Comparison of ENCODE assay signal across 27 cellular contexts in genomic region chr1:228216371-228217320, GRCh38. TPM values are rescaled to one million over a fixed set of nuclear protein-coding genes. Genes with fewer than 3 reads are reported as not detected.
DNase-seq lines count a peak whose midpoint lies in the region; ATAC-seq and TF ChIP-seq lines count a peak whose summit lies in the region.
"Had no signal": no experiment of that assay in that cellular context is flagged by ENCODE, and none has a peak within 500 bp of the region (broad histone marks: within the 10 kb centered on the region; RNA-seq: fewer than 3 reads in every experiment).

No MANE protein-coding gene starts in this region.

- H3K9me3 Mint-ChIP-seq in activated CD8-positive, alpha-beta T cell treated with anti-CD3 and anti-CD28 coated beads, Interleukin-2, amount 10 ng/mL, durations not matched to agents 7 days and 5 days (ENCODE audit: insufficient read depth), result no peaks in the 10 kb centered on the region
- H3K9me3 Mint-ChIP-seq in activated CD8-positive, alpha-beta T cell treated with anti-CD3 and anti-CD28 coated beads for 36 hours, result no peaks in the 10 kb centered on the region
- H3K9me3 Mint-ChIP-seq: activated CD4-positive, alpha-beta memory T cell treated with anti-CD3 and anti-CD28 coated beads for 36 hours; activated naive CD8-positive, alpha-beta T cell treated with anti-CD3 and anti-CD28 coated beads, Interleukin-2, amount 50 U/mL, for 24 hours; CD8-positive, alpha-beta T cell; effector memory CD8-positive, alpha-beta T cell; immature natural killer cell; stimulated activated naive B cell treated with anti-CD40 and anti-IgM and Interleukin-4, amounts not matched to agents 10 μg/mL and 1 μg/mL and 100 μg/mL, for 72 hours; WTC11 had no signal

- POLR2A ChIA-PET in activated CD8-positive, alpha-beta T cell treated with anti-CD3 and anti-CD28 coated beads, Interleukin-2, amount 10 ng/mL, durations not matched to agents 7 days and 5 days (lab: Charles Lee), result no interaction called here
- POLR2A ChIA-PET in activated CD8-positive, alpha-beta T cell treated with anti-CD3 and anti-CD28 coated beads for 36 hours (lab: Charles Lee), result interaction anchor here (0.6 kb wide), 1 partner anchor 900 kb away, joined by 3 read pairs; no protein-coding TSS in a partner anchor

- H3K4me1 ChIP-seq in lower lobe of right lung (peaks cover 8% of the 10 kb centered on the region), skeletal muscle tissue (ENCODE audit: control insufficient read depth in 3 of 3, insufficient read depth in 3 of 3, low read length in 3 of 3) (peaks cover 71 to 91% (median 83%) of the 10 kb centered on the region in 3 donors)

- no peak overlapping the region for H3K27ac Mint-ChIP-seq in activated CD8-positive, alpha-beta T cell treated with anti-CD3 and anti-CD28 coated beads, Interleukin-2, amount 10 ng/mL, durations not matched to agents 7 days and 5 days
- H3K27ac Mint-ChIP-seq in activated CD8-positive, alpha-beta T cell treated with anti-CD3 and anti-CD28 coated beads for 36 hours, result no peak overlapping the region
- H3K27ac Mint-ChIP-seq: activated CD4-positive, alpha-beta memory T cell treated with anti-CD3 and anti-CD28 coated beads for 36 hours; activated naive CD8-positive, alpha-beta T cell treated with anti-CD3 and anti-CD28 coated beads, Interleukin-2, amount 50 U/mL, for 24 hours; WTC11 had no signal

- no peaks in the 10 kb centered on the region for H3K27me3 Mint-ChIP-seq in activated CD8-positive, alpha-beta T cell treated with anti-CD3 and anti-CD28 coated beads, Interleukin-2, amount 10 ng/mL, durations not matched to agents 7 days and 5 days (ENCODE audit: low read depth)
- no peaks in the 10 kb centered on the region for H3K27me3 Mint-ChIP-seq in activated CD8-positive, alpha-beta T cell treated with anti-CD3 and anti-CD28 coated beads for 36 hours
- H3K27me3 Mint-ChIP-seq: activated CD4-positive, alpha-beta memory T cell treated with anti-CD3 and anti-CD28 coated beads for 36 hours; activated naive CD8-positive, alpha-beta T cell treated with anti-CD3 and anti-CD28 coated beads, Interleukin-2, amount 50 U/mL, for 24 hours; effector memory CD8-positive, alpha-beta T cell; stimulated activated naive B cell treated with anti-CD40 and anti-IgM and Interleukin-4, amounts not matched to agents 10 μg/mL and 1 μg/mL and 100 μg/mL, for 72 hours had no signal

- peak; percentile 14 for DNase-seq in activated CD8-positive, alpha-beta T cell treated with anti-CD3 and anti-CD28 coated beads, Interleukin-2, amount 10 ng/mL, durations not matched to agents 7 days and 5 days
- no peak for DNase-seq in activated CD8-positive, alpha-beta T cell treated with anti-CD3 and anti-CD28 coated beads for 36 hours
- DNase-seq in Right ventricle myocardium superior (peak; percentile 66), lower lobe of right lung (peak; percentile 47), D341Med (ENCODE audit: low spot score) (no peak), GDM1 (lab: John Stamatoyannopoulos, UW) (no peak)
- DNase-seq: activated CD4-positive, alpha-beta memory T cell treated with anti-CD3 and anti-CD28 coated beads for 36 hours; activated gamma-delta T cell treated with Interleukin-2 at 50 U/mL for 16 hours; activated naive CD8-positive, alpha-beta T cell treated with anti-CD3 and anti-CD28 coated beads, Interleukin-2, amount 50 U/mL, for 24 hours; AML-193; CD8-positive, alpha-beta T cell; DMS79; effector memory CD8-positive, alpha-beta T cell; foreskin fibroblast; immature natural killer cell; Kasumi-1; NCI-H187; NCI-H526 treated with DMSO at 0.1 percent for 48 hours; stimulated activated CD4-positive, alpha-beta T cell treated with anti-CD3 and anti-CD28 coated beads, Interleukin-12 subunit alpha, Interleukin-12 subunit beta, amount 100 ng/mL, for 4 hours; stimulated activated CD4-positive, alpha-beta T cell treated with anti-CD3 and anti-CD28 coated beads, Interleukin-4, amount 100 ng/mL, for 24 hours; stimulated activated naive B cell treated with anti-CD40 and anti-IgM and Interleukin-4, amounts not matched to agents 10 μg/mL and 1 μg/mL and 100 μg/mL, for 72 hours; T-helper 9 cell had no signal

- CTCF ChIA-PET in activated CD8-positive, alpha-beta T cell treated with anti-CD3 and anti-CD28 coated beads, Interleukin-2, amount 10 ng/mL, durations not matched to agents 7 days and 5 days (lab: Charles Lee), result interaction anchor here (1.0 kb wide), 1 partner anchor 86 kb away, joined by 3 read pairs; no protein-coding TSS in a partner anchor
- CTCF ChIA-PET in activated CD8-positive, alpha-beta T cell treated with anti-CD3 and anti-CD28 coated beads for 36 hours (lab: Charles Lee), result no interaction called here

- TF ChIP-seq CTCF in activated CD8-positive, alpha-beta T cell treated with anti-CD3 and anti-CD28 coated beads for 36 hours (IDR thresholded peaks at IDR 0.05), result no peak
- TF ChIP-seq CTCF in lower lobe of right lung (IDR thresholded peaks at IDR 0.05), result no peak

- intact Hi-C loops in activated CD8-positive, alpha-beta T cell treated with anti-CD3 and anti-CD28 coated beads for 36 hours (cut with micrococcal nuclease), result no loop called here
- intact Hi-C loops in Right ventricle myocardium superior (cut with DNase I) (no loop called here), lower lobe of right lung (cut with DNase I) (no loop called here)

- H3K27me3 ChIP-seq in lower lobe of right lung (ENCODE audit: low read depth) (no peaks in the 10 kb centered on the region), skeletal muscle tissue (ENCODE audit: control insufficient read depth in 3 of 3, insufficient read depth in 3 of 3, low read length in 3 of 3) (peaks cover 0 to 3% (median 3%) of the 10 kb centered on the region in 3 donors)
- H3K27me3 ChIP-seq: hepatocyte had no signal

- H3K9me3 ChIP-seq in lower lobe of right lung (no peaks in the 10 kb centered on the region), skeletal muscle tissue (ENCODE audit: control insufficient read depth in 3 of 3, low read length in 3 of 3) (no peaks in the 10 kb centered on the region)
- H3K9me3 ChIP-seq: suprapubic skin had no signal

- H3K27ac ChIP-seq in lower lobe of right lung (no peak overlapping the region), skeletal muscle tissue (ENCODE audit: low read depth, low read length) (peak overlapping the region; percentile 76)
- H3K27ac ChIP-seq: hepatocyte, suprapubic skin had no signal

- no peak overlapping the region for H3K4me3 ChIP-seq in lower lobe of right lung
- peak overlapping the region; percentile 7 to 58 (median 52) for H3K4me3 ChIP-seq in skeletal muscle tissue (ENCODE audit: low read length in 3 of 3)
- H3K4me3 ChIP-seq: hepatocyte, suprapubic skin had no signal

- H3K4me3 Mint-ChIP-seq in activated CD8-positive, alpha-beta T cell treated with anti-CD3 and anti-CD28 coated beads, Interleukin-2, amount 10 ng/mL, durations not matched to agents 7 days and 5 days, result no peak overlapping the region
- no peak overlapping the region for H3K4me3 Mint-ChIP-seq in activated CD8-positive, alpha-beta T cell treated with anti-CD3 and anti-CD28 coated beads for 36 hours
- H3K4me3 Mint-ChIP-seq: activated CD4-positive, alpha-beta memory T cell treated with anti-CD3 and anti-CD28 coated beads for 36 hours; activated naive CD8-positive, alpha-beta T cell treated with anti-CD3 and anti-CD28 coated beads, Interleukin-2, amount 50 U/mL, for 24 hours; effector memory CD8-positive, alpha-beta T cell; stimulated activated naive B cell treated with anti-CD40 and anti-IgM and Interleukin-4, amounts not matched to agents 10 μg/mL and 1 μg/mL and 100 μg/mL, for 72 hours; WTC11 had no signal

- no peaks in the 10 kb centered on the region for H3K36me3 Mint-ChIP-seq in activated CD8-positive, alpha-beta T cell treated with anti-CD3 and anti-CD28 coated beads, Interleukin-2, amount 10 ng/mL, durations not matched to agents 7 days and 5 days (ENCODE audit: low read depth)
- peaks cover 2% of the 10 kb centered on the region for H3K36me3 Mint-ChIP-seq in activated CD8-positive, alpha-beta T cell treated with anti-CD3 and anti-CD28 coated beads for 36 hours (ENCODE audit: low read depth)
- H3K36me3 Mint-ChIP-seq: activated CD4-positive, alpha-beta memory T cell treated with anti-CD3 and anti-CD28 coated beads for 36 hours had no signal

- H3K36me3 ChIP-seq in lower lobe of right lung (peaks cover 11% of the 10 kb centered on the region), skeletal muscle tissue (ENCODE audit: control insufficient read depth in 3 of 3, insufficient read depth in 3 of 3, low read length in 3 of 3) (peaks cover 45 to 74% (median 64%) of the 10 kb centered on the region in 3 donors)

- ATAC-seq in activated CD8-positive, alpha-beta T cell treated with anti-CD3 and anti-CD28 coated beads, Interleukin-2, amount 10 ng/mL, durations not matched to agents 7 days and 5 days, result no peak
- no peak for ATAC-seq in activated CD8-positive, alpha-beta T cell treated with anti-CD3 and anti-CD28 coated beads for 36 hours
- ATAC-seq in Right ventricle myocardium superior (ENCODE audit: poor library complexity), result peak; percentile 45
- no peak for ATAC-seq in lower lobe of right lung
- ATAC-seq in HG03159 (IDR thresholded peaks at IDR 0.05; ENCODE audit: unreplicated experiment), result no peak
- ATAC-seq: activated naive CD8-positive, alpha-beta T cell treated with anti-CD3 and anti-CD28 coated beads, Interleukin-2, amount 50 U/mL, for 24 hours; CD8-positive, alpha-beta T cell; effector memory CD8-positive, alpha-beta T cell; stimulated activated naive B cell treated with anti-CD40 and anti-IgM and Interleukin-4, amounts not matched to agents 10 μg/mL and 1 μg/mL and 100 μg/mL, for 72 hours; WTC11 had no signal

- peaks cover 6% of the 10 kb centered on the region for H3K4me1 Mint-ChIP-seq in activated CD8-positive, alpha-beta T cell treated with anti-CD3 and anti-CD28 coated beads, Interleukin-2, amount 10 ng/mL, durations not matched to agents 7 days and 5 days (ENCODE audit: low read depth)
- peaks cover 5% of the 10 kb centered on the region for H3K4me1 Mint-ChIP-seq in activated CD8-positive, alpha-beta T cell treated with anti-CD3 and anti-CD28 coated beads for 36 hours (ENCODE audit: low read depth)

- H3K9ac ChIP-seq in skeletal muscle tissue (ENCODE audit: low read depth in 1 of 3, low read length in 3 of 3), result peak overlapping the region in 2 of 3 donors; percentile 23 to 79

RNA-seq across cellular contexts. Expression of gene OBSCN, which starts 8.8 kb away (rescaled TPM):
- total RNA-seq in activated CD8-positive, alpha-beta T cell treated with anti-CD3 and anti-CD28 coated beads, Interleukin-2, amount 10 ng/mL, durations not matched to agents 7 days and 5 days, result 10 to 100 TPM; 12.3 to 14.4 TPM
- 10 to 100 TPM; 21.6 to 23.7 TPM for total RNA-seq in activated CD8-positive, alpha-beta T cell treated with anti-CD3 and anti-CD28 coated beads for 36 hours
- total RNA-seq in Right ventricle myocardium superior, result 316 TPM
- 35.6 TPM for total RNA-seq in lower lobe of right lung
- 460 TPM for total RNA-seq in skeletal muscle tissue

RNA-seq across cellular contexts. Expression of gene IBA57, which starts 51.0 kb away (rescaled TPM):
- total RNA-seq in activated CD8-positive, alpha-beta T cell treated with anti-CD3 and anti-CD28 coated beads, Interleukin-2, amount 10 ng/mL, durations not matched to agents 7 days and 5 days, result 1 to 10 TPM; 7.5 to 8.9 TPM
- total RNA-seq in activated CD8-positive, alpha-beta T cell treated with anti-CD3 and anti-CD28 coated beads for 36 hours, result 10 to 100 TPM in 1 of 2 experiments, 1 to 10 TPM in 1; 9.7 to 10.8 TPM
- total RNA-seq in Right ventricle myocardium superior (14.8 TPM), lower lobe of right lung (10.7 TPM), skeletal muscle tissue (3.1 TPM)

Comparison
In these comparisons a context has a peak if more than half of its experiments do, and no peak if none do; other contexts are left out.
1. DNase-seq: peak in activated CD8-positive, alpha-beta T cell treated with anti-CD3 and anti-CD28 coated beads, Interleukin-2, amount 10 ng/mL, durations not matched to agents 7 days and 5 days (single experiment), Right ventricle myocardium superior (single experiment) and lower lobe of right lung (single experiment); none in activated CD8-positive, alpha-beta T cell treated with anti-CD3 and anti-CD28 coated beads for 36 hours (single experiment), D341Med (single experiment) and GDM1 (single experiment).